ENCODE assay signal across 11 cellular contexts in the genomic region with DNA sequence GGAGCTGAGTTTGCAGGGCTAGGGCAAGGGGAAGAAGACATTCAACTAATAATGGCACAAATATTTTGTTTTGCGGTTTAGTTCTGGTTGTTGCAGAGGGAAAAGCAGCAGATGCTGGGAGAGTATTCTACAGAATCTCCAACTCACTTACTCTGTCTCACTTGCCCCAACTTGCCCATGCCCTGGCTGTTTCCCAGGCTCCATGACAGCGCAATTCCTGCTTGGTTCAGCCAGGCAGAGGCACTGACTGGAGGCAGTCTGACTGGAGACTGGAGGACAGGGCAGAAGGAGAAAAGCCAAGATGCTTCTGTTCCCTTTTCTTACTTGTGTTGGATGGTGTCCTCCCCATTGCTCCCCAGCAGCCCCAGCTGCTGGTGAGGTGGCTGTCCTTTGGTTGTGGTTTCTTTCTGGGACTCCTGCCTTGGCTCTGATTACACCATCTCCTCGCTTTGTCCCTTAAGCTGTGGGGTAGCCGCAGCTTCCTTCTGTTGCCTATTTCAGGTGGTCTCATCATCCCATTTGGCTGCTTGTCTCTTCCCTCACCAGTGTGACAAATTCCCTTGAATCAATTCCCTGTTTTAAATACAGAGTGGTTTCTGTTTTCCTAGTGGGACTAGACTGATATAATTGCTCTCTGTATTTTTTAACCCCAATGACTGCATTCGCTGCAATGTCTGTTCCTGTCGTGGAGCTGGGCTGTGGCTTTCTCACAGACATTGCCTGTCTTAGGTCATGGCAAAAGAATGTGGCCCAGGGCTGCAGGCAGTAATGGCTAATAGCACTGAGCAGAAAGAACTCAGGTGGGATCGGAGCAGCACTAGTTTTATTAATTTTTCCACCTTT. TPM values are rescaled to one million over a fixed set of nuclear protein-coding genes. Genes with fewer than 3 reads are reported as not detected.
DNase-seq lines count a peak whose midpoint lies in the region; ATAC-seq, FAIRE-seq and TF ChIP-seq lines count a peak whose summit lies in the region.
"Had no signal": no experiment of that assay in that cellular context is flagged by ENCODE, and none has a peak within 500 bp of the region (broad histone marks: within the 10 kb centered on the region; RNA-seq: fewer than 3 reads in every experiment).

No MANE protein-coding gene starts in this region.

- no peak overlapping the region for H3K4me2 ChIP-seq in H1 (ENCODE audit: insufficient read depth in 1 of 2, low read depth in 2 of 2, low read length in 2 of 2)

- TF ChIP-seq POLR2A in H1 (IDR thresholded peaks at IDR 0.05; ENCODE audit: control extremely low read depth in 1 of 2, low read depth in 2 of 2, low read length in 2 of 2): no peak

- H3K9me3 Mint-ChIP-seq in nephron progenitor cell: no peaks in the 10 kb centered on the region
- H3K9me3 Mint-ChIP-seq: central memory CD8-positive, alpha-beta T cell had no signal

- peak overlapping the region; percentile 69 for H2BK120ac ChIP-seq in H1 (replicated peaks; ENCODE audit: low read depth, low read length)

- no peak overlapping the region for H3K23ac ChIP-seq in H1 (ENCODE audit: insufficient read length)

- no peaks in the 10 kb centered on the region for H3K36me3 ChIP-seq in H1 (ENCODE audit: control insufficient read depth in 2 of 4, insufficient read depth in 4 of 4, low read length in 3 of 4)

- TF ChIP-seq CTCF in H1 (IDR thresholded peaks at IDR 0.05; ENCODE audit: control extremely low read depth in 1 of 3, insufficient read depth in 1 of 3, low read depth in 1 of 3, low read length in 3 of 3) (no peak), nephron progenitor cell (IDR thresholded peaks at IDR 0.05) (no peak), GM10248 (IDR thresholded peaks at IDR 0.05; ENCODE audit: control extremely low read depth, extremely low read depth, low read depth, missing control alignments) (no peak)

- H2BK20ac ChIP-seq in H1 (ENCODE audit: low read length): peak overlapping the region; percentile 94

- H3K14ac ChIP-seq in H1 (ENCODE audit: insufficient read length): no peak overlapping the region

- H3K56ac ChIP-seq in H1 (replicated peaks; ENCODE audit: insufficient read length, low read depth, low read length): no peak overlapping the region

- peak; percentile 56 for DNase-seq in GM04504 (ENCODE audit: low read depth)
- peak; percentile 17 for DNase-seq in NCI-H226
- no peak for DNase-seq in H1 (ENCODE audit: low read depth in 1 of 2, low spot score in 2 of 2)
- DNase-seq in nephron progenitor cell: no peak
- no peak for DNase-seq in NCI-H524 treated with DMSO at 0.1 percent for 48 hours (lab: John Stamatoyannopoulos, UW)
- no peak for DNase-seq in GM10248 (ENCODE audit: extremely low spot score)
- no peak for DNase-seq in stimulated activated naive CD4-positive, alpha-beta T cell treated with Interleukin-2 at 50 U/mL for 16 hours (lab: John Stamatoyannopoulos, UW)
- DNase-seq: H7 had no signal

- no peak overlapping the region; a peak in 1 of 7 replicates for H3K9ac ChIP-seq in H1 (replicated peaks in 1 of 4; ENCODE audit: extremely low read depth in 1 of 4, low read depth in 3 of 4, low read length in 3 of 4)

- peak overlapping the region; percentile 79; the same call in 1 of the 2 replicates for H2BK5ac ChIP-seq in H1 (ENCODE audit: low read depth, low read length)

- H3K36me3 Mint-ChIP-seq in nephron progenitor cell (ENCODE audit: low read depth): no peaks in the 10 kb centered on the region

- no peak overlapping the region for H3K27ac ChIP-seq in H1 (ENCODE audit: low read depth, low read length)

- H3K79me2 ChIP-seq in H1 (ENCODE audit: control insufficient read depth in 1 of 2, insufficient read depth in 2 of 2, low read length in 2 of 2): no peaks in the 10 kb centered on the region

- peak overlapping the region; percentile 71; the same call in 1 of the 2 replicates for H3K18ac ChIP-seq in H1 (ENCODE audit: extremely low read depth, low read length)

- H3K23me2 ChIP-seq in H1 (ENCODE audit: low read depth, low read length): no peaks in the 10 kb centered on the region

- H2BK12ac ChIP-seq in H1 (ENCODE audit: low read depth, low read length): peak overlapping the region; percentile 95

- WGBS in H1 (ENCODE audit: extremely low coverage in 1 of 2, insufficient coverage in 1 of 2, insufficient read length in 1 of 2, insufficient replicate concordance in 2 of 2, low coverage in 1 of 2, low lambda C conversion rate in 2 of 2, missing lambda C conversion rate in 1 of 2), 2 experiments: 94% methylated on average over 7 of the region's 7 CpGs; no CpG with 5 or more reads in 1 of the 2 experiments

- TF ChIP-seq EP300 in H1 (IDR thresholded peaks at IDR 0.05; ENCODE audit: borderline replicate concordance in 1 of 2, low read depth in 2 of 2, low read length in 2 of 2): no peak

- peak overlapping the region; percentile 25 for H3K4ac ChIP-seq in H1 (replicated peaks; ENCODE audit: insufficient read length, low read depth, low read length)

- H3K4me1 ChIP-seq in H1 (replicated peaks in 1 of 4; ENCODE audit: control insufficient read depth in 3 of 4, insufficient read depth in 4 of 4, low read length in 3 of 4): peaks cover 7 to 25% (median 17%) of the 10 kb centered on the region in 4 experiments

- H2AFZ ChIP-seq in H1 (ENCODE audit: low read length): no peak overlapping the region

- H3K27ac Mint-ChIP-seq in nephron progenitor cell: peak overlapping the region; percentile 5

- H4K5ac ChIP-seq in H1 (ENCODE audit: insufficient read length, low read depth, low read length): no peak overlapping the region

- H4K20me1 ChIP-seq in H1 (replicated peaks in 1 of 2; ENCODE audit: control insufficient read depth in 1 of 2, insufficient read depth in 2 of 2, low read length in 2 of 2): no peaks in the 10 kb centered on the region

- H2BK15ac ChIP-seq in H1 (ENCODE audit: low read length): no peak overlapping the region

- POLR2A ChIA-PET in H1 (lab: Charles Lee; ENCODE audit: partially characterized antibody) (interaction anchor here (0.7 to 15.2 kb wide), 6 partner anchors 9 to 143 kb away, joined by 3 to 165 read pairs (median 6); a partner anchor contains a TSS), GM10248 (lab: Yijun Ruan, JAX) (no interaction called here)

- FAIRE-seq in H1 (lab: Jason Lieb, UNC): no peak
- FAIRE-seq: TTC549 had no signal

- H3K27me3 Mint-ChIP-seq in nephron progenitor cell (ENCODE audit: low read depth, poor library complexity): peaks cover 3% of the 10 kb centered on the region

- ATAC-seq in HG03039 (IDR thresholded peaks at IDR 0.05; ENCODE audit: unreplicated experiment): no peak

- TF ChIP-seq RAD21 in H1 (IDR thresholded peaks at IDR 0.05 in 1 of 2, conservative IDR thresholded peaks at IDR 0.05 in 1 of 2; ENCODE audit: low read depth in 2 of 2, low read length in 2 of 2): no peak

- H3K4me3 ChIP-seq in H1 (ENCODE audit: extremely low read depth in 1 of 4, insufficient read depth in 2 of 4, low read depth in 3 of 4, low read length in 4 of 4): no peak overlapping the region

- H3K4me3 Mint-ChIP-seq in nephron progenitor cell: no peak overlapping the region
- H3K4me3 Mint-ChIP-seq: central memory CD8-positive, alpha-beta T cell had no signal

- no peaks in the 10 kb centered on the region for H3K27me3 ChIP-seq in H1 (replicated peaks in 1 of 4; ENCODE audit: control insufficient read depth in 3 of 4, extremely low read depth in 1 of 4, insufficient read depth in 3 of 4, low read length in 3 of 4)

- H4K91ac ChIP-seq in H1 (replicated peaks; ENCODE audit: insufficient read length, low read length): peak overlapping the region; percentile 86

- CTCF ChIA-PET in H1 (lab: Charles Lee; ENCODE audit: partially characterized antibody): interaction anchor here (1.3 to 2.6 kb wide), 6 partner anchors 8 to 145 kb away, joined by 4 to 10 read pairs (median 4); no protein-coding TSS in a partner anchor
- CTCF ChIA-PET in GM10248 (lab: Yijun Ruan, JAX): no interaction called here

- H3K79me1 ChIP-seq in H1 (ENCODE audit: low read depth, low read length): no peaks in the 10 kb centered on the region

- H3K9me3 ChIP-seq in H1 (ENCODE audit: insufficient read depth in 2 of 2, low read depth in 1 of 2, low read length in 1 of 2): no peaks in the 10 kb centered on the region

- peak overlapping the region; percentile 77; the same call in 1 of the 2 replicates for H2AK5ac ChIP-seq in H1 (ENCODE audit: low read depth, low read length)

- no peak overlapping the region for H4K8ac ChIP-seq in H1 (ENCODE audit: extremely low read depth, insufficient read depth, low read length)

- peaks cover 57% of the 10 kb centered on the region for H3K4me1 Mint-ChIP-seq in nephron progenitor cell
- H3K4me1 Mint-ChIP-seq: central memory CD8-positive, alpha-beta T cell had no signal

TF ChIP-seq in H1, 55 proteins besides CTCF, POLR2A, EP300 and RAD21:
- TF ChIP-seq JUND (IDR thresholded peaks at IDR 0.05; ENCODE audit: low read length) (peak; percentile 29; the same call in 1 of the 2 replicates), SP2 (IDR thresholded peaks at IDR 0.05; ENCODE audit: low read length) (no peak)
TF ChIP-seq in H1: peak in this region for 1.

RNA-seq across cellular contexts. Expression of a gene that starts 24.2 kb away (rescaled TPM):
- 71.4 and 75.5 TPM in 2 replicates for total RNA-seq in H1 (2021; fragmentation: NEBNext Ultra II Directional; extraction: Animal tissue kit (Norgen Biotek cat#: 25700))
- 43.4 and 49.8 TPM in 2 replicates for polyA plus RNA-seq in H1 (2011; rRNA removed)
- 56.0 TPM for polyA plus RNA-seq in H1 (2011; cell fraction: cytosol; rRNA removed)
- polyA plus RNA-seq in H1 (2011; cell fraction: nucleus; rRNA removed): 36.6 TPM
- polyA plus RNA-seq in H1 (2012, experiment 1 of 2): 38.7 to 54.6 TPM (median 48.5 TPM) in 4 replicates
- 63.2 TPM for polyA plus RNA-seq in H1 (2012, experiment 2 of 2)
- polyA plus RNA-seq in H1 (2013, experiment 1 of 2): 69.8 TPM
- 72.4 TPM for polyA plus RNA-seq in H1 (2013, experiment 2 of 2)
- 63.6 and 88.9 TPM in 2 replicates for polyA minus RNA-seq in H1 (2011; rRNA and poly(A)+ RNA removed)
- 42.1 TPM for polyA minus RNA-seq in H1 (2011; cell fraction: cytosol; rRNA and poly(A)+ RNA removed)
- 63.3 TPM for polyA minus RNA-seq in H1 (2011; cell fraction: nucleus; rRNA and poly(A)+ RNA removed)

Comparison
In these comparisons a context has a peak if more than half of its experiments do, and no peak if none do; other contexts are left out.
1. DNase-seq: peak in GM04504 (single experiment) and NCI-H226 (single experiment); none in H1 (0 of 2), nephron progenitor cell (single experiment), NCI-H524 treated with DMSO at 0.1 percent for 48 hours (single experiment), GM10248 (single experiment) and stimulated activated naive CD4-positive, alpha-beta T cell treated with Interleukin-2 at 50 U/mL for 16 hours (single experiment).